Comparison of ENCODE assay signal across 18 cellular contexts in genomic region chr1:53385276-53385932, GRCh38.
"Had no signal": no experiment of that assay in that cellular context is flagged by ENCODE, and none has a peak within 500 bp of the region (broad histone marks: within the 10 kb centered on the region; RNA-seq: fewer than 3 reads in every experiment).

No MANE protein-coding gene starts in this region.

- H3K4me3 ChIP-seq: breast epithelium, Peyer's patch, SJSA1 had no signal

- H3K36me3 ChIP-seq: breast epithelium, Peyer's patch, SJSA1 had no signal

- H3K27ac ChIP-seq: breast epithelium, Peyer's patch, SJSA1 had no signal

- DNase-seq: activated CD4-positive, alpha-beta T cell treated with anti-CD3 and anti-CD28 coated beads for 48 hours; activated CD4-positive, alpha-beta T cell treated with anti-CD3 and anti-CD28 coated beads, Interleukin-2, amount 50 U/mL, for 4 hours; activated CD4-positive, CD25-positive, alpha-beta regulatory T cell treated with anti-CD3 and anti-CD28 coated beads, Interleukin-2, amount 50 U/mL, for 72 hours; activated CD8-positive, alpha-beta T cell treated with anti-CD3 and anti-CD28 coated beads, Interleukin-2, amount 10 ng/mL, durations not matched to agents 7 days and 5 days; activated effector memory CD4-positive, alpha-beta T cell treated with Interleukin-2 at 50 U/mL for 16 hours; activated naive CD4-positive, alpha-beta T cell; activated T-cell treated with anti-CD3 and anti-CD28 coated beads, Interleukin-2, amount 50 U/mL, for 24 hours; aorta; NCI-H1105 treated with DMSO at 0.1 percent for 48 hours; NCI-H146; NCI-H187 treated with DMSO at 0.1 percent for 48 hours; NCI-H2081 treated with DMSO at 0.1 percent for 48 hours; NCI-H446; NK-92 treated with Interleukin-12 subunit alpha and Interleukin-12 subunit beta, amount 100 ng/mL, for 24 hours; Peyer's patch; SHP77 had no signal

- H3K27me3 ChIP-seq: breast epithelium, Peyer's patch, SJSA1 had no signal

- H3K9me3 ChIP-seq: breast epithelium, Peyer's patch, SJSA1 had no signal

- H3K4me1 ChIP-seq: breast epithelium, Peyer's patch had no signal
